20 cellular contexts compared by ENCODE assay signal in the genomic region with DNA sequence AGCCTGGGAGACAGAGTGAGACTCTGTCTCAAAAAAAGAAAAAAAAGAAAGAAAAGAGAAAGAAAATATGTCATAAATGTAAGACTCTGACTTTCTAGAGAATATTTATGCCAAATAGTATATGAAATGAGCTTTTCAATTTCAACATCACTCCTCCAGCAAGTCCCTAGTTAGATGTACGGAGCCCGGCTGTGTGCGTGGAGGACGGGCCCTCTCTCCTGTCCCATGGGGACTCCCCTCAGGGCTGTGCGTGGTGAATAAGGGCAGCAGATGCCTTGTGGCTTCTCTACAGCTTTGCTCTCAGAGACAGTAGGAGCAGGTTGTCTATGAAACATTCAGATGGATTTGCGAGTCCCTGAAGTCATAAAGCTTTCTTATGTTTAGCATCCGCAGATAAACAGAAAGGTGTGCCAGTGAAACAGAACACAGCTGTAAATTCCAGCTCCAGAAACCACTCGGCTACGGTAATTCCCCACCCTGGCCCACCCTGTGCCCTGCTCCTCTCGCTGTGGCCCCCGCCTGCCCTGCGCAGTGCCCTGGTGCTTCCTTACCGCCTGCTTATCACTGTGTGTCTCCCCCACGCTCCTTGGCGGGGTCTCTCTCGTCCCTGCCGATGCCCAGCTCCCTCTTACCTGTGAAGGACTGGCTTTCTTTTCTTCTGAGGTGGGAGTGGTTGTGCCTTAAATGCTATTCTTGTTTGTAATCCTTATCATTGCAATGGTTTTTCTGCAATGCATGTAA.
DNase-seq lines count a peak whose midpoint lies in the region; ATAC-seq and TF ChIP-seq lines count a peak whose summit lies in the region.
"Had no signal": no experiment of that assay in that cellular context is flagged by ENCODE, and none has a peak within 500 bp of the region (broad histone marks: within the 10 kb centered on the region; RNA-seq: fewer than 3 reads in every experiment).

No MANE protein-coding gene starts in this region.

- no peaks in the 10 kb centered on the region for H3K9me3 Mint-ChIP-seq in stimulated activated naive B cell treated with anti-CD40 and anti-IgM and Interleukin-4, amounts not matched to agents 10 μg/mL and 1 μg/mL and 100 μg/mL, for 72 hours
- H3K9me3 Mint-ChIP-seq: CD4-positive, alpha-beta memory T cell had no signal

- ATAC-seq in stimulated activated naive B cell treated with anti-CD40 and anti-IgM and Interleukin-4, amounts not matched to agents 10 μg/mL and 1 μg/mL and 100 μg/mL, for 72 hours (replicated peaks) = no peak
- no peak for ATAC-seq in GM18520 (IDR thresholded peaks at IDR 0.05; ENCODE audit: unreplicated experiment)
- ATAC-seq: A549 had no signal

- H3K4me2 ChIP-seq in BLaER1 = peak overlapping the region; percentile 43
- H3K4me2 ChIP-seq: A549 had no signal

- no peak overlapping the region for H3K4me3 ChIP-seq in BLaER1
- H3K4me3 ChIP-seq: A549, GM23248 had no signal

- H3K9ac ChIP-seq in BLaER1 = no peak overlapping the region
- H3K9ac ChIP-seq: GM23248 had no signal

- TF ChIP-seq CTCF in RWPE1 (conservative IDR thresholded peaks at IDR 0.05; ENCODE audit: low read depth) = no peak

- peaks cover 76% of the 10 kb centered on the region for H3K36me3 ChIP-seq in BLaER1
- H3K36me3 ChIP-seq: BE2C had no signal

- CTCF ChIA-PET in RWPE1 (lab: Yijun Ruan, JAX) = no interaction called here

- H3K27ac ChIP-seq in BLaER1 = no peak overlapping the region
- H3K27ac ChIP-seq in RWPE1 = peak overlapping the region; percentile 24
- H3K27ac ChIP-seq: 22Rv1, A549, GM23248 had no signal

- H3K9me3 ChIP-seq in BLaER1 = no peaks in the 10 kb centered on the region
- H3K9me3 ChIP-seq: A549, BE2C, Caco-2 had no signal

- H3K27me3 ChIP-seq in BLaER1 = no peaks in the 10 kb centered on the region
- H3K27me3 ChIP-seq: BE2C had no signal

- H3K27ac Mint-ChIP-seq in stimulated activated naive B cell treated with anti-CD40 and anti-IgM and Interleukin-4, amounts not matched to agents 10 μg/mL and 1 μg/mL and 100 μg/mL, for 72 hours = peak overlapping the region; percentile 63

- DNase-seq in NCI-H2171 treated with DMSO at 0.1 percent for 48 hours (lab: John Stamatoyannopoulos, UW) = peak; percentile 33
- DNase-seq in NCI-H2171 (lab: John Stamatoyannopoulos, UW) = no peak
- no peak for DNase-seq in RWPE1 (ENCODE audit: low spot score)
- DNase-seq in stimulated activated naive B cell treated with anti-CD40 and anti-IgM and Interleukin-4, amounts not matched to agents 10 μg/mL and 1 μg/mL and 100 μg/mL, for 72 hours = no peak
- no peak for DNase-seq in 8988T
- DNase-seq: ACHN; AML-193; BE2C; C1 segment of cervical spinal cord; Caco-2; CD4-positive, alpha-beta memory T cell; DMS153; DND-41; GM23248; H7; HCEC 1CT had no signal

- no peaks in the 10 kb centered on the region for H3K36me3 Mint-ChIP-seq in stimulated activated naive B cell treated with anti-CD40 and anti-IgM and Interleukin-4, amounts not matched to agents 10 μg/mL and 1 μg/mL and 100 μg/mL, for 72 hours

- H4K20me1 ChIP-seq in BLaER1 = peaks cover 83% of the 10 kb centered on the region

- H3K4me1 ChIP-seq in BLaER1 = peaks cover 63% of the 10 kb centered on the region
- H3K4me1 ChIP-seq: A549, BE2C, Caco-2 had no signal

- H3K4me3 Mint-ChIP-seq in stimulated activated naive B cell treated with anti-CD40 and anti-IgM and Interleukin-4, amounts not matched to agents 10 μg/mL and 1 μg/mL and 100 μg/mL, for 72 hours = no peak overlapping the region
- H3K4me3 Mint-ChIP-seq: CD4-positive, alpha-beta memory T cell had no signal

- H3K4me1 Mint-ChIP-seq in stimulated activated naive B cell treated with anti-CD40 and anti-IgM and Interleukin-4, amounts not matched to agents 10 μg/mL and 1 μg/mL and 100 μg/mL, for 72 hours = no peaks in the 10 kb centered on the region
- H3K4me1 Mint-ChIP-seq: CD4-positive, alpha-beta memory T cell had no signal

- H3K27me3 Mint-ChIP-seq in stimulated activated naive B cell treated with anti-CD40 and anti-IgM and Interleukin-4, amounts not matched to agents 10 μg/mL and 1 μg/mL and 100 μg/mL, for 72 hours = no peaks in the 10 kb centered on the region
- H3K27me3 Mint-ChIP-seq: CD4-positive, alpha-beta memory T cell had no signal

- POLR2A ChIA-PET in RWPE1 (lab: Yijun Ruan, JAX; ENCODE audit: low non-redundant PET) = no interaction called here
